ENCODE assay signal across 18 cellular contexts in the genomic region with DNA sequence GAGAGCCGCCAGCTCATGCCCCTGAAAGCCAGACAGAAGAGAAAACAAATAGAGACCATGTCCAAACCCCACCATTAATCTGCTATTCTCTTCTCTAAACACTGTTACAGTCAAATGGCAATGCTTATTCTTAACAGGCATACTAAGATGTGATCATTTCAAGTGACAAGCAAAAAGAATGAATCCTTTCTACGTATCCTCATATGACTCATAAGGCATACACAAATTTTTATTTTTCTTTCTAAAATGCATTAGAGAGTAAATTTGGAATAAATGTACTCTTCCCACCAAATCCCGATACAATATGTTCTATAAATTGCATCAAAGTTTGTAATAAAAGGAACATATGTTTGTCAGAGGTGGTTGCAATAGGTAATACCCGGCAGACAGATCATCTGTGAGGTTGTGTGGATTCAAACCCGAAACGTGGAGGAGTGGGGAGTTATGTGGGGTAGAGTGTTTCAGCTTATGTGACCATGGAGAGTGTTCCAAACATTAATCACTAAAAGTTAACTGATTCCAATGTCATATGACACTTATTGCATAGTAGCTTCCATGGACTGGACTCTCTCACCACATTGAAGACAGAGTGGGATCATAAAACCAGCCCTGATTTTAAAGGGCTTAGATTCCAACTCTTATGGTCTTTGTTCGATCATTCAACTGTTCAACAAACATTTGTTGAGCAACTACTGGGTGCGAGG.
DNase-seq lines count a peak whose midpoint lies in the region; ATAC-seq and TF ChIP-seq lines count a peak whose summit lies in the region.
"Had no signal": no experiment of that assay in that cellular context is flagged by ENCODE, and none has a peak within 500 bp of the region (broad histone marks: within the 10 kb centered on the region; RNA-seq: fewer than 3 reads in every experiment).

No MANE protein-coding gene starts in this region.

- TF ChIP-seq POLR2A in GM18505 (IDR thresholded peaks at IDR 0.05; ENCODE audit: borderline replicate concordance, extremely low read depth, insufficient read depth, insufficient read length): no peak

- H3K4me3 ChIP-seq in BLaER1 (no peak overlapping the region), ascending aorta (peak overlapping the region; percentile 16 to 27)
- H3K4me3 ChIP-seq: HAP-1 had no signal

- peak overlapping the region; percentile 39; the same call in 1 of the 2 replicates for H3K4me3 Mint-ChIP-seq in HFFc6
- no peak overlapping the region for H3K4me3 Mint-ChIP-seq in nephron
- H3K4me3 Mint-ChIP-seq: activated T-cell treated with anti-CD3 and anti-CD28 coated beads, Interleukin-2, amount 50 U/mL, for 72 hours; dendritic cell treated with granulocyte-macrophage colony-stimulating factor and Interleukin-4, amounts not matched to agents 40 ng/mL and 50 ng/mL, for 4 days; naive B cell had no signal

- H3K27me3 Mint-ChIP-seq in HFFc6 (ENCODE audit: insufficient read depth) (peaks cover 3% of the 10 kb centered on the region; the same call in 1 of the 2 replicates), nephron (ENCODE audit: low read depth) (no peaks in the 10 kb centered on the region)
- H3K27me3 Mint-ChIP-seq: IgD-negative memory B cell had no signal

- intact Hi-C loops in ascending aorta (cut with DNase I): no loop called here

- H3K27ac Mint-ChIP-seq in HFFc6 (peak overlapping the region; percentile 62; the same call in 1 of the 2 replicates), nephron (peak overlapping the region in 2 of 3 experiments; percentile 1 to 29)
- H3K27ac Mint-ChIP-seq: activated T-cell treated with anti-CD3 and anti-CD28 coated beads, Interleukin-2, amount 50 U/mL, for 72 hours; dendritic cell treated with granulocyte-macrophage colony-stimulating factor and Interleukin-4, amounts not matched to agents 40 ng/mL and 50 ng/mL, for 4 days; IgD-negative memory B cell had no signal

- H3K27ac ChIP-seq in BLaER1 (no peak overlapping the region), ascending aorta (peak overlapping the region in 1 of 2 donors; percentile 0)

- H3K9ac ChIP-seq in BLaER1: no peak overlapping the region

- no peaks in the 10 kb centered on the region for H4K20me1 ChIP-seq in BLaER1

- ATAC-seq in activated CD4-positive, CD25-positive, alpha-beta regulatory T cell treated with anti-CD3 and anti-CD28 coated beads, Interleukin-2, amount 50 U/mL, for 24 hours: no peak
- ATAC-seq in HG02623 (IDR thresholded peaks at IDR 0.05; ENCODE audit: unreplicated experiment): no peak
- no peak for ATAC-seq in GM18505 (IDR thresholded peaks at IDR 0.05; ENCODE audit: unreplicated experiment)
- ATAC-seq: activated T-cell treated with anti-CD3 and anti-CD28 coated beads, Interleukin-2, amount 50 U/mL, for 72 hours; left ventricle myocardium superior had no signal

- H3K9me3 Mint-ChIP-seq in HFFc6 (no peaks in the 10 kb centered on the region), nephron (no peaks in the 10 kb centered on the region)
- H3K9me3 Mint-ChIP-seq: dendritic cell treated with granulocyte-macrophage colony-stimulating factor and Interleukin-4, amounts not matched to agents 40 ng/mL and 50 ng/mL, for 4 days had no signal

- no peaks in the 10 kb centered on the region for H3K27me3 ChIP-seq in BLaER1
- no peaks in the 10 kb centered on the region for H3K27me3 ChIP-seq in ascending aorta

- TF ChIP-seq CTCF in HFFc6 (IDR thresholded peaks at IDR 0.05): no peak
- no peak for TF ChIP-seq CTCF in ascending aorta (IDR thresholded peaks at IDR 0.05)
- no peak for TF ChIP-seq CTCF in nephron (IDR thresholded peaks at IDR 0.05; ENCODE audit: unreplicated experiment in 3 of 3)

- H3K4me1 Mint-ChIP-seq in HFFc6 (ENCODE audit: low read depth): peaks cover 35% of the 10 kb centered on the region
- peaks cover 10% of the 10 kb centered on the region for H3K4me1 Mint-ChIP-seq in nephron
- H3K4me1 Mint-ChIP-seq: IgD-negative memory B cell, naive B cell had no signal

- peaks cover 12% of the 10 kb centered on the region for H3K4me1 ChIP-seq in BLaER1
- no peaks in the 10 kb centered on the region for H3K4me1 ChIP-seq in ascending aorta

- no peaks in the 10 kb centered on the region for H3K36me3 Mint-ChIP-seq in HFFc6 (ENCODE audit: low read depth)
- H3K36me3 Mint-ChIP-seq in nephron (ENCODE audit: low read depth): no peaks in the 10 kb centered on the region
- H3K36me3 Mint-ChIP-seq: IgD-negative memory B cell, naive B cell had no signal

- H3K9me3 ChIP-seq in BLaER1 (no peaks in the 10 kb centered on the region), ascending aorta (no peaks in the 10 kb centered on the region)
- H3K9me3 ChIP-seq: HAP-1 had no signal

- peak overlapping the region; percentile 69 for H3K4me2 ChIP-seq in BLaER1

- DNase-seq in HFFc6: peak; percentile 3
- DNase-seq in ascending aorta (ENCODE audit: low spot score in 2 of 2): no peak
- DNase-seq in NCI-H510A (lab: John Stamatoyannopoulos, UW): no peak
- DNase-seq: activated CD4-positive, alpha-beta T cell treated with anti-CD3 and anti-CD28 coated beads, Interleukin-2, amount 50 U/mL, for 4 hours; activated T-cell treated with anti-CD3 and anti-CD28 coated beads, Interleukin-2, amount 50 U/mL, for 72 hours; GF-D8; left ventricle myocardium superior; naive B cell; NCI-H1092 treated with DMSO at 0.1 percent for 48 hours; NCI-H2171 treated with DMSO at 0.1 percent for 48 hours had no signal

- H3K36me3 ChIP-seq in BLaER1 (no peaks in the 10 kb centered on the region), ascending aorta (no peaks in the 10 kb centered on the region)
- H3K36me3 ChIP-seq: HAP-1 had no signal
